In the genomic region with DNA sequence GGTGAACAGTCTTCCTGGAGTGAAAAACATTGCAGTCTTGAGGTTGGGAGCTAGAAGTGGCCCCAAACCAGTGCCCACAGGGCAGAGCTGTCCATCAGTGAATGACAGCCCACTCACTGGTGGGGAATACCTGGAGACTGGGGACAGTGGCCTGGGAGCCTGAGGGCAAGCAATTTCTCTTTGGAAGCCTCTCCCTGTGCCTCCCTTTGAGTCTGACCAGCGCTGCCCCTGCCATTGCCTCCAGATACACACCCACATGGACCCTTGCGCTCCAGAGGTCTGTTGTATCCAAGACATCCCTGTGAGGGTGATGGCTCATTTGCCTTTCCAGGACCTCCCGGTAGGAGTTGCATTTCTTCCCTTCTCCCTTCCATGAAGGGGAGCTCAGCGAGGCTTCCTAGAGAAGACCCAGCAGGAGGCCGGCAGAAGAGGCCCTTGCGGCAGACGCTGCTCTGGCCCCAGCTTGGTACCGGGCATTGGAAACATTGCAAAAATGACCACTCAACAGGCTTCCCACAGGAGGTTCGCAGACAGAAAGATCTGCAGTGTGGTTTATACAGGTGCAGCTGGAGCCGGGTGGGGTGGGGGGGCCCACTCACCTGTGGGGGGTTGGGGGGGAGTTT, we compare ENCODE assay signal across 9 cellular contexts. TPM values are rescaled to one million over a fixed set of nuclear protein-coding genes. Genes with fewer than 3 reads are reported as not detected.
DNase-seq lines count a peak whose midpoint lies in the region; ATAC-seq and TF ChIP-seq lines count a peak whose summit lies in the region.
"Had no signal": no experiment of that assay in that cellular context is flagged by ENCODE, and none has a peak within 500 bp of the region (broad histone marks: within the 10 kb centered on the region; RNA-seq: fewer than 3 reads in every experiment).

No MANE protein-coding gene starts in this region.

- no peak for TF ChIP-seq CTCF in activated B cell treated with CpG ODN at 0.5 μM for 24 hours (IDR thresholded peaks at IDR 0.05)
- TF ChIP-seq CTCF in heart left ventricle (IDR thresholded peaks at IDR 0.05) = no peak

- no peaks in the 10 kb centered on the region for H4K20me1 ChIP-seq in GM23248 (ENCODE audit: insufficient read depth)

- no peak overlapping the region for H3K4me2 ChIP-seq in GM23248 (ENCODE audit: unreplicated experiment)

- H3K9me2 ChIP-seq in GM23248 (ENCODE audit: insufficient read depth) = no peaks in the 10 kb centered on the region

- DNase-seq in GM23248 (no peak), activated B cell treated with CpG ODN at 0.5 μM for 24 hours (no peak), heart left ventricle (no peak), GF-D8 (lab: John Stamatoyannopoulos, UW) (no peak), mucosa of gallbladder (ENCODE audit: low spot score) (no peak), GM19240 (ENCODE audit: insufficient read length, low spot score) (no peak)

- ATAC-seq in activated B cell treated with CpG ODN at 0.5 μM for 24 hours (ENCODE audit: low read depth) (no peak), heart left ventricle (no peak), HG02885 (IDR thresholded peaks at IDR 0.05; ENCODE audit: poor library complexity, unreplicated experiment) (no peak)

- H3K36me3 ChIP-seq in GM23248 (ENCODE audit: low read depth) (no peaks in the 10 kb centered on the region), heart left ventricle (peaks cover 0 to 6% (median 0%) of the 10 kb centered on the region in 9 donors)

- intact Hi-C loops in activated B cell treated with CpG ODN at 0.5 μM for 24 hours (cut with micrococcal nuclease) = loop anchor here (2.0 to 10.0 kb wide), 2 partner anchors 28 to 100 kb away; no protein-coding TSS in a partner anchor
- intact Hi-C loops in heart left ventricle (cut with DNase I) = loop anchor here in 8 of 10 donors (1.0 to 10.0 kb wide), 11 partner anchors 12 to 148 kb away; a partner anchor contains a TSS

- H3K27ac ChIP-seq in GM23248 (no peak overlapping the region), heart left ventricle (peak overlapping the region; percentile 87 to 96 (median 92)), skin epidermis (peak overlapping the region; percentile 30 to 99 (median 75))
- H3K27ac ChIP-seq: SJSA1 had no signal

- no peak overlapping the region for H2AFZ ChIP-seq in GM23248

- H3K4me3 Mint-ChIP-seq in activated B cell treated with CpG ODN at 0.5 μM for 24 hours = peak overlapping the region; percentile 67

- WGBS in GM23248 (ENCODE audit: low coverage in 1 of 2, low lambda C conversion rate in 2 of 2, missing lambda C conversion rate in 2 of 2), 2 experiments = 49 to 52% methylated on average over 9 to 10 of the region's 10 CpGs
- 55 to 68% (median 62%) methylated on average over 8 to 10 of the region's 10 CpGs for WGBS in heart left ventricle, 4 donors

- CTCF ChIA-PET in activated B cell treated with CpG ODN at 0.5 μM for 24 hours (lab: Charles Lee) = interaction anchor here (0.7 to 4.0 kb wide), 15 partner anchors 9 to 151 kb away, joined by 3 to 27 read pairs (median 6); a partner anchor contains a TSS

- H3K9me3 Mint-ChIP-seq in activated B cell treated with CpG ODN at 0.5 μM for 24 hours = no peaks in the 10 kb centered on the region

- H3K36me3 Mint-ChIP-seq in activated B cell treated with CpG ODN at 0.5 μM for 24 hours (ENCODE audit: low read depth) = peaks cover 14% of the 10 kb centered on the region

- H3K27me3 ChIP-seq in GM23248 (replicated peaks; ENCODE audit: insufficient read depth) (no peaks in the 10 kb centered on the region), heart left ventricle (no peaks in the 10 kb centered on the region)
- H3K27me3 ChIP-seq: SJSA1 had no signal

- H3K9ac ChIP-seq in GM23248 = peak overlapping the region; percentile 68; the same call in 1 of the 2 replicates

- no peaks in the 10 kb centered on the region for H3K27me3 Mint-ChIP-seq in activated B cell treated with CpG ODN at 0.5 μM for 24 hours

- POLR2A ChIA-PET in activated B cell treated with CpG ODN at 0.5 μM for 24 hours (lab: Charles Lee) = interaction anchor here (0.6 to 2.6 kb wide), 14 partner anchors 8 to 150 kb away, joined by 3 to 15 read pairs (median 6); a partner anchor contains a TSS

- in situ Hi-C loops in GM23248 (cut with MboI) = no loop called here

- H3F3A ChIP-seq in GM23248 (ENCODE audit: insufficient read depth) = peaks cover 2% of the 10 kb centered on the region; the same call in 1 of the 2 replicates

- H3K79me2 ChIP-seq in GM23248 (ENCODE audit: insufficient read depth) = peaks cover 99% of the 10 kb centered on the region

- H3K4me1 ChIP-seq in GM23248 (ENCODE audit: insufficient read depth) = peaks cover 13% of the 10 kb centered on the region
- peaks cover 35 to 100% (median 95%) of the 10 kb centered on the region in 12 donors for H3K4me1 ChIP-seq in heart left ventricle
- H3K4me1 ChIP-seq: SJSA1 had no signal

- peak overlapping the region; percentile 66 for H3K27ac Mint-ChIP-seq in activated B cell treated with CpG ODN at 0.5 μM for 24 hours

- no peak for TF ChIP-seq POLR2A in heart left ventricle (IDR thresholded peaks at IDR 0.05)

- no peaks in the 10 kb centered on the region for H3K9me3 ChIP-seq in GM23248 (ENCODE audit: low read depth)
- no peaks in the 10 kb centered on the region for H3K9me3 ChIP-seq in heart left ventricle

- H3K4me3 ChIP-seq in GM23248 (no peak overlapping the region), heart left ventricle (peak overlapping the region in 9 of 12 donors; percentile 20 to 47 (median 35)), skin epidermis (no peak overlapping the region)
- H3K4me3 ChIP-seq: SJSA1 had no signal

- peaks cover 99% of the 10 kb centered on the region for H3K4me1 Mint-ChIP-seq in activated B cell treated with CpG ODN at 0.5 μM for 24 hours

RNA-seq across cellular contexts. Expression of a gene that starts 38.5 kb away (rescaled TPM):
- total RNA-seq in GM23248 (2014; rRNA removed; shearing (Covaris generic)) = 27.8 and 38.9 TPM in 2 replicates
- 8.0 and 9.1 TPM in 2 replicates for polyA plus RNA-seq in GM23248 (2016; fragmentation: Nextera tagmentation; extraction: Ambion mirVana)
- 177 and 178 TPM in 2 replicates for total RNA-seq in activated B cell treated with CpG ODN at 0.5 μM for 24 hours
- 10 to 100 TPM; 37.5 to 65.9 (median 56.4) TPM for total RNA-seq in heart left ventricle
- 10 to 100 TPM; 22.4 to 74.0 TPM for polyA plus RNA-seq in heart left ventricle
- total RNA-seq in mucosa of gallbladder = 86.0 TPM

Comparison
In these comparisons a context has a peak if more than half of its experiments do, and no peak if none do; other contexts are left out.
1. H3K4me3 ChIP-seq: peak in heart left ventricle (9 of 12); none in GM23248 (single experiment) and skin epidermis (0 of 7).